Comparison of ENCODE assay signal across 8 cellular contexts in genomic region chr19:46600393-46601317, GRCh38. TPM values are rescaled to one million over a fixed set of nuclear protein-coding genes. Genes with fewer than 3 reads are reported as not detected.
DNase-seq lines count a peak whose midpoint lies in the region; ATAC-seq and TF ChIP-seq lines count a peak whose summit lies in the region.

No MANE protein-coding gene starts in this region.

- no peak for TF ChIP-seq CTCF in Calu3 (IDR thresholded peaks at IDR 0.05; ENCODE audit: unreplicated experiment)

- DNase-seq in Calu3 (peak; percentile 98), HUDEP-2 (lab: John Stamatoyannopoulos, UW; ENCODE audit: unreplicated experiment in 76 of 76) (peak; percentile 83 to 99 (median 97)), NOMO-1 treated with dmso at 0.1 percent for 144 hours (lab: John Stamatoyannopoulos, UW; ENCODE audit: unreplicated experiment) (peak; percentile 91), epidermal melanocyte (ENCODE audit: insufficient read length, low spot score) (peak; percentile 88), midbrain (lab: John Stamatoyannopoulos, UW) (peak; percentile 95)
- peak; percentile 100 for DNase-seq in activated CD8-positive, alpha-beta memory T cell treated with anti-CD3 and anti-CD28 coated beads, Interleukin-2, amount 50 U/mL, for 48 hours
- peak; percentile 91 to 93 for DNase-seq in stimulated activated CD8-positive, alpha-beta memory T cell treated with anti-CD3 and anti-CD28 coated beads, Interleukin-15, amount 100 ng/mL, for 48 hours (ENCODE audit: low read depth in 2 of 2)

- H3K27ac Mint-ChIP-seq in Calu3 (ENCODE audit: unreplicated experiment), result peak overlapping the region; percentile 100

- no peaks in the 10 kb centered on the region for H3K27me3 Mint-ChIP-seq in Calu3 (ENCODE audit: unreplicated experiment)

- H3K36me3 Mint-ChIP-seq in Calu3 (ENCODE audit: insufficient read depth, unreplicated experiment), result peaks cover 40% of the 10 kb centered on the region

- intact Hi-C loops in Calu3 (cut with micrococcal nuclease; ENCODE audit: unreplicated experiment), result no loop called here

- H3K9me3 Mint-ChIP-seq in Calu3 (ENCODE audit: low read depth, unreplicated experiment), result no peaks in the 10 kb centered on the region

- H3K4me1 Mint-ChIP-seq in Calu3 (ENCODE audit: low read depth, unreplicated experiment), result peaks cover 23% of the 10 kb centered on the region

- peak; percentile 72 for ATAC-seq in GM21390 (IDR thresholded peaks at IDR 0.05; ENCODE audit: unreplicated experiment)

- peak overlapping the region; percentile 98 for H3K4me3 Mint-ChIP-seq in Calu3 (ENCODE audit: low read depth, unreplicated experiment)

- CTCF ChIA-PET in Calu3 (lab: Charles Lee), result interaction anchor here (0.6 to 3.2 kb wide), 9 partner anchors 14 to 130 kb away, joined by 3 to 21 read pairs (median 4); partner anchors contain the start of gene DACT3

- BruUV-seq in Calu3 (replicated peaks; lab: Mats Ljungman, UMichigan), result TSS peak; percentile 90

RNA-seq across cellular contexts. Expression of gene CALM3, which starts 0.5 kb away (rescaled TPM):
- total RNA-seq in Calu3 (2022), result 182 and 220 TPM in 2 replicates

RNA-seq across cellular contexts. Expression of gene PTGIR, which starts 24.2 kb away (rescaled TPM):
- not detected in 2 replicates for total RNA-seq in Calu3 (2022)

RNA-seq across cellular contexts. Expression of gene GNG8, which starts 35.3 kb away (rescaled TPM):
- total RNA-seq in Calu3 (2022), result not detected in 2 replicates

Comparison
In these comparisons a context has a peak if more than half of its experiments do, and no peak if none do; other contexts are left out.
1. Peak in every context shown above with its lines: DNase-seq and ATAC-seq.